8 cellular contexts compared by ENCODE assay signal in the genomic region with DNA sequence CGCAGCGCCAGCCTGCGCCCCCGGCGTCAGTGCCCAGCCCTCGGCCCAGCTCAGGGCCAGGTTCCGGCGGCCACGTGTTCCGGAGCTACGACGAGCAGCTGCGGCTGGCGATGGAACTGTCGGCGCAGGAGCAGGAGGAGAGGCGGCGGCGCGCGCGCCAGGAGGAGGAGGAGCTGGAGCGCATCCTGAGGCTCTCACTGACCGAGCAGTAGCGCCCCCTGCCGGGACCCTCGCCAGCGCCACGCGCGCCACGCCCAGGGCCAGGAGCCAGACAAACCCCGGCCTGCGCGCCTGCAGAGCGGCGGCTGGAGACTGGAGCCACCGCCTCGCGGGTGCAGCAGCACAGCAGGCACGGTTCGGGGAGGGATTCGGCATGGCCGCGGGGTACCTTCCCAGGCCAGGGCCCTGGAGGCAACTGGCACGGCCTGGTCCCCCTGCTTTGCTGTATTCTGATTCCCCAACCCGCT. TPM values are rescaled to one million over a fixed set of nuclear protein-coding genes. Genes with fewer than 3 reads are reported as not detected.
DNase-seq lines count a peak whose midpoint lies in the region; ATAC-seq, FAIRE-seq and TF ChIP-seq lines count a peak whose summit lies in the region.

No MANE protein-coding gene starts in this region.

- H3K27ac ChIP-seq in A549 (peak overlapping the region; percentile 67 to 77), endothelial cell of umbilical vein (ENCODE audit: insufficient read depth, low read depth, low read length) (no peak overlapping the region)

- H3K27me3 ChIP-seq in endothelial cell of umbilical vein (ENCODE audit: control insufficient read depth in 2 of 2, insufficient read depth in 2 of 2, low read length in 2 of 2): no peaks in the 10 kb centered on the region

- no peaks in the 10 kb centered on the region for H3K9me3 Mint-ChIP-seq in activated CD8-positive, alpha-beta memory T cell treated with anti-CD3 and anti-CD28 coated beads, Interleukin-2, amount 10 ng/mL, durations not matched to agents 7 days and 5 days (ENCODE audit: low read depth)
- H3K9me3 Mint-ChIP-seq in mesothelial cell of epicardium: no peaks in the 10 kb centered on the region

- TF ChIP-seq POLR2A in A549 (IDR thresholded peaks at IDR 0.05; ENCODE audit: low read length): peak; percentile 24; the same call in 1 of the 2 replicates
- peak; percentile 19 for TF ChIP-seq POLR2A in endothelial cell of umbilical vein (IDR thresholded peaks at IDR 0.05; ENCODE audit: low read depth, low read length)

- peaks cover 0 to 4% of the 10 kb centered on the region in 2 experiments for H3K36me3 ChIP-seq in endothelial cell of umbilical vein (ENCODE audit: control insufficient read depth in 2 of 2, extremely low read depth in 1 of 2, insufficient read depth in 2 of 2, low read length in 2 of 2)

- dilution Hi-C loops in endothelial cell of umbilical vein (cut with MboI; ENCODE audit: extremely low pct_ligation_motif_present, low sequenced_read_pairs): no loop called here

- peaks cover 3% of the 10 kb centered on the region for H3K27me3 Mint-ChIP-seq in activated CD8-positive, alpha-beta memory T cell treated with anti-CD3 and anti-CD28 coated beads, Interleukin-2, amount 10 ng/mL, durations not matched to agents 7 days and 5 days
- H3K27me3 Mint-ChIP-seq in mesothelial cell of epicardium (ENCODE audit: low read depth): peaks cover 42% of the 10 kb centered on the region

- H3K79me2 ChIP-seq in endothelial cell of umbilical vein (ENCODE audit: control insufficient read depth, insufficient read depth, low read length): no peaks in the 10 kb centered on the region

- no peaks in the 10 kb centered on the region for H4K20me1 ChIP-seq in endothelial cell of umbilical vein (replicated peaks; ENCODE audit: control insufficient read depth, extremely low read depth, insufficient read depth, low read length)

- CTCF ChIA-PET in A549 (lab: Yijun Ruan, JAX) (interaction anchor here (0.6 to 23.2 kb wide), 21 partner anchors 8 to 480 kb away, joined by 3 to 447 read pairs (median 5); partner anchors contain the start of genes ABHD15, ANKRD13B, CORO6 and TP53I13), endothelial cell of umbilical vein (lab: Charles Lee) (interaction anchor here (0.6 to 6.9 kb wide), 24 partner anchors 9 to 490 kb away, joined by 3 to 113 read pairs (median 5); partner anchors contain the start of genes ANKRD13B and SSH2)
- CTCF ChIA-PET in activated CD8-positive, alpha-beta memory T cell treated with anti-CD3 and anti-CD28 coated beads, Interleukin-2, amount 10 ng/mL, durations not matched to agents 7 days and 5 days (lab: Charles Lee): interaction anchor here (0.6 to 24.4 kb wide), 16 partner anchors 8 to 317 kb away, joined by 3 to 458 read pairs (median 4); partner anchors contain the start of genes ABHD15, ANKRD13B, CORO6 and SSH2

- WGBS in A549 (ENCODE audit: missing lambda C conversion rate): 47% methylated on average over 17 of the region's 47 CpGs

- H3K4me1 ChIP-seq in A549: peaks cover 24% of the 10 kb centered on the region
- peaks cover 31% of the 10 kb centered on the region for H3K4me1 ChIP-seq in endothelial cell of umbilical vein (ENCODE audit: control insufficient read depth, extremely low read depth, insufficient read depth, low read length)

- H3K4me3 ChIP-seq in A549: peak overlapping the region; percentile 23; the same call in 2 of the 3 replicates
- peak overlapping the region in 1 of 3 experiments; percentile 13 for H3K4me3 ChIP-seq in endothelial cell of umbilical vein (replicated peaks in 1 of 3; ENCODE audit: insufficient read depth in 1 of 3, low read depth in 1 of 3, low read length in 3 of 3)

- peak overlapping the region; percentile 51 for H3K4me3 Mint-ChIP-seq in activated CD8-positive, alpha-beta memory T cell treated with anti-CD3 and anti-CD28 coated beads, Interleukin-2, amount 10 ng/mL, durations not matched to agents 7 days and 5 days
- H3K4me3 Mint-ChIP-seq in mesothelial cell of epicardium: no peak overlapping the region

- H3K9ac ChIP-seq in endothelial cell of umbilical vein (replicated peaks; ENCODE audit: extremely low read depth, insufficient read depth, low read length): no peak overlapping the region

- H3K4me2 ChIP-seq in A549 (peak overlapping the region; percentile 78), endothelial cell of umbilical vein (ENCODE audit: insufficient read depth, low read length) (peak overlapping the region; percentile 18)

- H3K9me1 ChIP-seq in endothelial cell of umbilical vein (replicated peaks; ENCODE audit: control insufficient read depth, extremely low read depth, insufficient read depth, low read length): no peaks in the 10 kb centered on the region

- intact Hi-C loops in endothelial cell of umbilical vein (cut with micrococcal nuclease): loop anchor here (1.0 kb wide), 2 partner anchors 22 to 33 kb away; no protein-coding TSS in a partner anchor

- H3K36me3 Mint-ChIP-seq in activated CD8-positive, alpha-beta memory T cell treated with anti-CD3 and anti-CD28 coated beads, Interleukin-2, amount 10 ng/mL, durations not matched to agents 7 days and 5 days: no peaks in the 10 kb centered on the region
- H3K36me3 Mint-ChIP-seq in mesothelial cell of epicardium: no peaks in the 10 kb centered on the region

- H3K27ac Mint-ChIP-seq in activated CD8-positive, alpha-beta memory T cell treated with anti-CD3 and anti-CD28 coated beads, Interleukin-2, amount 10 ng/mL, durations not matched to agents 7 days and 5 days: no peak overlapping the region
- H3K27ac Mint-ChIP-seq in mesothelial cell of epicardium: no peak overlapping the region

- DNase-seq in A549 (ENCODE audit: low read depth in 1 of 2, low spot score in 1 of 2) (peak in 1 of 2 experiments; percentile 93), endothelial cell of umbilical vein (ENCODE audit: low read depth, low spot score) (peak; percentile 90), mesothelial cell of epicardium (ENCODE audit: low spot score in 2 of 2, unreplicated experiment in 2 of 2) (peak; percentile 87 to 97), COLO668 (lab: John Stamatoyannopoulos, UW; ENCODE audit: unreplicated experiment) (no peak)
- DNase-seq in activated CD8-positive, alpha-beta memory T cell treated with anti-CD3 and anti-CD28 coated beads, Interleukin-2, amount 10 ng/mL, durations not matched to agents 7 days and 5 days: peak; percentile 95
- DNase-seq in stimulated activated CD8-positive, alpha-beta memory T cell treated with anti-CD3 and anti-CD28 coated beads, Interleukin-12 subunit alpha, Interleukin-12 subunit beta, amount 100 ng/mL, for 24 hours (ENCODE audit: extremely low read depth): peak; percentile 82

- peak overlapping the region; percentile 74 for H2AFZ ChIP-seq in endothelial cell of umbilical vein (ENCODE audit: low read depth, low read length)

- H3K4me1 Mint-ChIP-seq in activated CD8-positive, alpha-beta memory T cell treated with anti-CD3 and anti-CD28 coated beads, Interleukin-2, amount 10 ng/mL, durations not matched to agents 7 days and 5 days: peaks cover 43% of the 10 kb centered on the region
- peaks cover 17% of the 10 kb centered on the region for H3K4me1 Mint-ChIP-seq in mesothelial cell of epicardium

- POLR2A ChIA-PET in A549 (lab: Yijun Ruan, JAX) (interaction anchor here (0.6 to 1.1 kb wide), 4 partner anchors 11 to 770 kb away, joined by 3 to 7 read pairs (median 4); partner anchors contain the start of gene ANKRD13B), endothelial cell of umbilical vein (lab: Charles Lee) (interaction anchor here (0.7 kb wide), 1 partner anchor 196 kb away, joined by 3 read pairs; no protein-coding TSS in a partner anchor)

- ATAC-seq in A549: peak; percentile 58 to 73
- ATAC-seq in HG02885 (IDR thresholded peaks at IDR 0.05; ENCODE audit: poor library complexity, unreplicated experiment): peak; percentile 47
- peak; percentile 44 for ATAC-seq in activated CD8-positive, alpha-beta memory T cell treated with anti-CD3 and anti-CD28 coated beads, Interleukin-2, amount 10 ng/mL, durations not matched to agents 7 days and 5 days
- no peak for ATAC-seq in GM21786 (IDR thresholded peaks at IDR 0.05; ENCODE audit: unreplicated experiment)

- peak; percentile 87 for TF ChIP-seq CTCF in A549 (IDR thresholded peaks at IDR 0.05)
- peak; percentile 94 to 96 for TF ChIP-seq CTCF in endothelial cell of umbilical vein (IDR thresholded peaks at IDR 0.05; ENCODE audit: extremely low read depth in 1 of 2, insufficient read depth in 1 of 2, low read depth in 1 of 2, low read length in 2 of 2)
- TF ChIP-seq CTCF in mesothelial cell of epicardium (IDR thresholded peaks at IDR 0.05; ENCODE audit: unreplicated experiment): peak; percentile 89

- FAIRE-seq in A549 (lab: Jason Lieb, UNC) (no peak), endothelial cell of umbilical vein (lab: Jason Lieb, UNC) (peak; percentile 90)

- H3K9me3 ChIP-seq in A549 (no peaks in the 10 kb centered on the region), endothelial cell of umbilical vein (replicated peaks; ENCODE audit: control insufficient read depth, insufficient read depth, low read length) (no peaks in the 10 kb centered on the region)

- no TSS peak for BruUV-seq in endothelial cell of umbilical vein (replicated peaks; lab: Mats Ljungman, UMichigan)

- TF ChIP-seq RAD21 in A549 (conservative IDR thresholded peaks at IDR 0.05 in 1 of 2, IDR thresholded peaks at IDR 0.05 in 1 of 2): peak; percentile 53 to 67; a peak in 4 of 5 replicates

- no peak for TF ChIP-seq EP300 in A549 (IDR thresholded peaks at IDR 0.05)

RNA-seq across cellular contexts. Expression of gene CORO6, which starts 9.3 kb away (rescaled TPM):
- polyA plus RNA-seq in A549 (2011; rRNA removed) (5.0 and 6.1 TPM in 2 replicates), A549 (2017; fragmentation: RNase III; extraction: RNeasy Plus Mini Kit Qiagen cat#74134 plus additional on column Dnase treatment) (7.9 to 10.9 TPM (median 10.1 TPM) in 3 replicates), endothelial cell of umbilical vein (14.7 and 22.0 TPM in 2 replicates)
- polyA plus RNA-seq in A549 (2012; cell fraction: cytosol; rRNA removed): 9.2 and 10.4 TPM in 2 replicates
- polyA plus RNA-seq in A549 (2012; cell fraction: nucleus; rRNA removed): 132 and 139 TPM in 2 replicates
- polyA minus RNA-seq in A549 (2011; rRNA and poly(A)+ RNA removed): 11.6 and 12.8 TPM in 2 replicates
- total RNA-seq in activated CD8-positive, alpha-beta memory T cell treated with anti-CD3 and anti-CD28 coated beads, Interleukin-2, amount 10 ng/mL, durations not matched to agents 7 days and 5 days: 1 to 10 TPM; 2.7 to 7.0 TPM
- total RNA-seq in endothelial cell of umbilical vein (7.8 and 10.7 TPM in 2 replicates), mesothelial cell of epicardium (3.4 to 3.8 TPM (median 3.4 TPM) in 3 replicates)
- 1.5 and 3.2 TPM in 2 replicates for polyA plus RNA-seq in endothelial cell of umbilical vein (2011; cell fraction: cytosol; rRNA removed)
- polyA plus RNA-seq in endothelial cell of umbilical vein (2011; cell fraction: nucleus; rRNA removed): 151 and 191 TPM in 2 replicates
- 4.1 and 8.8 TPM in 2 replicates for polyA plus RNA-seq in endothelial cell of umbilical vein (2012)
- polyA minus RNA-seq in endothelial cell of umbilical vein: 11.2 and 17.2 TPM in 2 replicates
- 0.82 TPM for polyA minus RNA-seq in endothelial cell of umbilical vein (2011; cell fraction: cytosol; rRNA and poly(A)+ RNA removed)
- 14.9 and 17.6 TPM in 2 replicates for polyA minus RNA-seq in endothelial cell of umbilical vein (2011; cell fraction: nucleus; rRNA and poly(A)+ RNA removed)

RNA-seq across cellular contexts. Expression of gene ANKRD13B, which starts 20.5 kb away (rescaled TPM):
- polyA plus RNA-seq in A549 (2011; rRNA removed) (4.0 and 4.5 TPM in 2 replicates), A549 (2017; fragmentation: RNase III; extraction: RNeasy Plus Mini Kit Qiagen cat#74134 plus additional on column Dnase treatment) (15.3 to 17.8 TPM (median 16.4 TPM) in 3 replicates), endothelial cell of umbilical vein (23.2 and 26.7 TPM in 2 replicates)
- 16.3 and 21.8 TPM in 2 replicates for polyA plus RNA-seq in A549 (2012; cell fraction: cytosol; rRNA removed)
- 84.1 and 142 TPM in 2 replicates for polyA plus RNA-seq in A549 (2012; cell fraction: nucleus; rRNA removed)
- polyA minus RNA-seq in A549 (2011; rRNA and poly(A)+ RNA removed): 9.2 and 10.1 TPM in 2 replicates
- total RNA-seq in activated CD8-positive, alpha-beta memory T cell treated with anti-CD3 and anti-CD28 coated beads, Interleukin-2, amount 10 ng/mL, durations not matched to agents 7 days and 5 days: 10 to 100 TPM; 15.6 to 20.1 TPM
- total RNA-seq in endothelial cell of umbilical vein (21.1 and 22.8 TPM in 2 replicates), mesothelial cell of epicardium (51.7 to 52.7 TPM (median 52.6 TPM) in 3 replicates)
- polyA plus RNA-seq in endothelial cell of umbilical vein (2011; cell fraction: cytosol; rRNA removed): 10.5 and 15.8 TPM in 2 replicates
- 92.5 and 94.8 TPM in 2 replicates for polyA plus RNA-seq in endothelial cell of umbilical vein (2011; cell fraction: nucleus; rRNA removed)
- 25.3 and 34.7 TPM in 2 replicates for polyA plus RNA-seq in endothelial cell of umbilical vein (2012)
- polyA minus RNA-seq in endothelial cell of umbilical vein: 15.5 and 20.3 TPM in 2 replicates
- 21.3 TPM for polyA minus RNA-seq in endothelial cell of umbilical vein (2011; cell fraction: cytosol; rRNA and poly(A)+ RNA removed)
- polyA minus RNA-seq in endothelial cell of umbilical vein (2011; cell fraction: nucleus; rRNA and poly(A)+ RNA removed): 17.8 and 28.5 TPM in 2 replicates

RNA-seq across cellular contexts. Expression of gene GIT1, which starts 24.0 kb away (rescaled TPM):
- polyA plus RNA-seq in A549 (2011; rRNA removed) (53.0 and 56.8 TPM in 2 replicates), A549 (2017; fragmentation: RNase III; extraction: RNeasy Plus Mini Kit Qiagen cat#74134 plus additional on column Dnase treatment) (45.2 to 47.8 TPM (median 45.3 TPM) in 3 replicates), endothelial cell of umbilical vein (75.5 and 97.5 TPM in 2 replicates)
- 73.4 and 97.2 TPM in 2 replicates for polyA plus RNA-seq in A549 (2012; cell fraction: cytosol; rRNA removed)
- polyA plus RNA-seq in A549 (2012; cell fraction: nucleus; rRNA removed): 121 and 187 TPM in 2 replicates
- 104 and 105 TPM in 2 replicates for polyA minus RNA-seq in A549 (2011; rRNA and poly(A)+ RNA removed)
- total RNA-seq in activated CD8-positive, alpha-beta memory T cell treated with anti-CD3 and anti-CD28 coated beads, Interleukin-2, amount 10 ng/mL, durations not matched to agents 7 days and 5 days: 10 to 100 TPM; 69.5 to 79.5 TPM
- total RNA-seq in endothelial cell of umbilical vein (82.0 and 92.5 TPM in 2 replicates), mesothelial cell of epicardium (99.0 to 110 TPM (median 108 TPM) in 3 replicates)
- polyA plus RNA-seq in endothelial cell of umbilical vein (2011; cell fraction: cytosol; rRNA removed): 74.6 and 75.7 TPM in 2 replicates
- polyA plus RNA-seq in endothelial cell of umbilical vein (2011; cell fraction: nucleus; rRNA removed): 118 and 146 TPM in 2 replicates
- polyA plus RNA-seq in endothelial cell of umbilical vein (2012): 63.1 and 66.3 TPM in 2 replicates
- 63.9 and 96.6 TPM in 2 replicates for polyA minus RNA-seq in endothelial cell of umbilical vein
- polyA minus RNA-seq in endothelial cell of umbilical vein (2011; cell fraction: cytosol; rRNA and poly(A)+ RNA removed): 44.4 TPM
- 40.9 and 60.4 TPM in 2 replicates for polyA minus RNA-seq in endothelial cell of umbilical vein (2011; cell fraction: nucleus; rRNA and poly(A)+ RNA removed)

RNA-seq across cellular contexts. Expression of gene TP53I13, which starts 44.9 kb away (rescaled TPM):
- polyA plus RNA-seq in A549 (2011; rRNA removed) (27.5 and 31.3 TPM in 2 replicates), A549 (2017; fragmentation: RNase III; extraction: RNeasy Plus Mini Kit Qiagen cat#74134 plus additional on column Dnase treatment) (50.5 to 59.0 TPM (median 57.8 TPM) in 3 replicates), endothelial cell of umbilical vein (42.7 and 72.3 TPM in 2 replicates)
- polyA plus RNA-seq in A549 (2012; cell fraction: cytosol; rRNA removed): 54.4 and 79.1 TPM in 2 replicates
- 316 and 464 TPM in 2 replicates for polyA plus RNA-seq in A549 (2012; cell fraction: nucleus; rRNA removed)
- polyA minus RNA-seq in A549 (2011; rRNA and poly(A)+ RNA removed): 21.7 and 42.5 TPM in 2 replicates
- 100 to 1,000 TPM in 1 of 2 experiments, 10 to 100 TPM in 1; 97.0 to 131 TPM for total RNA-seq in activated CD8-positive, alpha-beta memory T cell treated with anti-CD3 and anti-CD28 coated beads, Interleukin-2, amount 10 ng/mL, durations not matched to agents 7 days and 5 days
- total RNA-seq in endothelial cell of umbilical vein (33.8 and 41.1 TPM in 2 replicates), mesothelial cell of epicardium (29.9 to 31.2 TPM (median 30.2 TPM) in 3 replicates)
- 19.3 and 35.8 TPM in 2 replicates for polyA plus RNA-seq in endothelial cell of umbilical vein (2011; cell fraction: cytosol; rRNA removed)
- 93.1 and 99.6 TPM in 2 replicates for polyA plus RNA-seq in endothelial cell of umbilical vein (2011; cell fraction: nucleus; rRNA removed)
- 22.6 and 36.1 TPM in 2 replicates for polyA plus RNA-seq in endothelial cell of umbilical vein (2012)
- 12.9 and 23.4 TPM in 2 replicates for polyA minus RNA-seq in endothelial cell of umbilical vein
- polyA minus RNA-seq in endothelial cell of umbilical vein (2011; cell fraction: cytosol; rRNA and poly(A)+ RNA removed): 18.9 TPM
- 7.2 and 21.1 TPM in 2 replicates for polyA minus RNA-seq in endothelial cell of umbilical vein (2011; cell fraction: nucleus; rRNA and poly(A)+ RNA removed)

RNA-seq across cellular contexts. Expression of gene ABHD15, which starts 46.6 kb away (rescaled TPM):
- polyA plus RNA-seq in A549 (2011; rRNA removed): 13.5 and 16.5 TPM in 2 replicates
- 10.6 and 15.2 TPM in 2 replicates for polyA plus RNA-seq in A549 (2012; cell fraction: cytosol; rRNA removed)
- 12.0 and 14.2 TPM in 2 replicates for polyA plus RNA-seq in A549 (2012; cell fraction: nucleus; rRNA removed)
- polyA plus RNA-seq in A549 (2017; fragmentation: RNase III; extraction: RNeasy Plus Mini Kit Qiagen cat#74134 plus additional on column Dnase treatment): 13.6 to 15.8 TPM (median 14.7 TPM) in 3 replicates
- polyA minus RNA-seq in A549 (2011; rRNA and poly(A)+ RNA removed): 19.5 and 19.6 TPM in 2 replicates
- 10 to 100 TPM; 20.0 to 20.3 TPM for total RNA-seq in activated CD8-positive, alpha-beta memory T cell treated with anti-CD3 and anti-CD28 coated beads, Interleukin-2, amount 10 ng/mL, durations not matched to agents 7 days and 5 days
- 5.6 and 5.9 TPM in 2 replicates for total RNA-seq in endothelial cell of umbilical vein
- 3.8 and 4.7 TPM in 2 replicates for polyA plus RNA-seq in endothelial cell of umbilical vein
- polyA plus RNA-seq in endothelial cell of umbilical vein (2011; cell fraction: cytosol; rRNA removed): 3.7 and 4.2 TPM in 2 replicates
- polyA plus RNA-seq in endothelial cell of umbilical vein (2011; cell fraction: nucleus; rRNA removed): 3.1 and 3.4 TPM in 2 replicates
- 6.1 TPM in 2 replicates for polyA plus RNA-seq in endothelial cell of umbilical vein (2012)
- 5.5 and 8.6 TPM in 2 replicates for polyA minus RNA-seq in endothelial cell of umbilical vein
- 7.7 TPM for polyA minus RNA-seq in endothelial cell of umbilical vein (2011; cell fraction: cytosol; rRNA and poly(A)+ RNA removed)
- 1.8 and 2.7 TPM in 2 replicates for polyA minus RNA-seq in endothelial cell of umbilical vein (2011; cell fraction: nucleus; rRNA and poly(A)+ RNA removed)
- 5.2 to 6.1 TPM (median 5.7 TPM) in 3 replicates for total RNA-seq in mesothelial cell of epicardium
